12 cellular contexts compared by ENCODE assay signal in genomic region chr17:2158011-2158410, GRCh38.
DNase-seq lines count a peak whose midpoint lies in the region; ATAC-seq and TF ChIP-seq lines count a peak whose summit lies in the region.
"Had no signal": no experiment of that assay in that cellular context is flagged by ENCODE, and none has a peak within 500 bp of the region (broad histone marks: within the 10 kb centered on the region; RNA-seq: fewer than 3 reads in every experiment).

No MANE protein-coding gene starts in this region.

- peak overlapping the region; percentile 67 to 73 for H3K27ac Mint-ChIP-seq in natural killer cell
- peak overlapping the region in 2 of 10 donors; percentile 11 to 29 for H3K27ac Mint-ChIP-seq in naive thymus-derived CD8-positive, alpha-beta T cell

- H3K27ac ChIP-seq in mesendoderm (ENCODE audit: low read depth, low read length), result no peak overlapping the region

- H2BK120ac ChIP-seq in mesendoderm (ENCODE audit: low read depth, low read length), result no peak overlapping the region

- intact Hi-C loops in natural killer cell (cut with micrococcal nuclease), result loop anchor here (5.0 kb wide), 1 partner anchor 36 kb away; no protein-coding TSS in a partner anchor

- H3K4me2 ChIP-seq in mesendoderm (ENCODE audit: low read length), result no peak overlapping the region

- no peak overlapping the region for H3K4ac ChIP-seq in mesendoderm (ENCODE audit: low read depth, low read length)

- no peak overlapping the region for H3K56ac ChIP-seq in mesendoderm (ENCODE audit: low read length)

- no peaks in the 10 kb centered on the region for H3K79me2 ChIP-seq in mesendoderm (ENCODE audit: control insufficient read depth, insufficient read depth, low read length)

- no peak overlapping the region for H4K5ac ChIP-seq in mesendoderm (ENCODE audit: low read length)

- H3K79me1 ChIP-seq in mesendoderm (ENCODE audit: low read length), result no peaks in the 10 kb centered on the region

- no peak overlapping the region for H3K18ac ChIP-seq in mesendoderm (ENCODE audit: low read length)

- H4K8ac ChIP-seq in mesendoderm (ENCODE audit: low read depth, low read length), result no peak overlapping the region

- no peaks in the 10 kb centered on the region for H3K9me3 Mint-ChIP-seq in natural killer cell
- no peaks in the 10 kb centered on the region for H3K9me3 Mint-ChIP-seq in naive thymus-derived CD8-positive, alpha-beta T cell

- TF ChIP-seq CTCF in natural killer cell (IDR thresholded peaks at IDR 0.05), result no peak

- peak in 2 of 3 donors; percentile 40 to 41 for ATAC-seq in natural killer cell
- no peak for ATAC-seq in naive thymus-derived CD8-positive, alpha-beta T cell

- H3K4me3 ChIP-seq in mesendoderm (ENCODE audit: low read length), result no peak overlapping the region

- no peak overlapping the region for H3K23ac ChIP-seq in mesendoderm (ENCODE audit: low read length)

- DNase-seq in AG20443 (ENCODE audit: low spot score) (peak; percentile 71), NOMO-1 treated with DMSO at 0.1 percent for 48 hours (lab: John Stamatoyannopoulos, UW; ENCODE audit: unreplicated experiment) (peak; percentile 61), fibroblast of gingiva (ENCODE audit: low read depth) (peak; percentile 93), natural killer cell (no peak), NCI-H446 (lab: John Stamatoyannopoulos, UW) (no peak), mesendoderm (no peak), NCI-H2227 (lab: John Stamatoyannopoulos, UW; ENCODE audit: unreplicated experiment) (no peak)
- no peak for DNase-seq in naive thymus-derived CD8-positive, alpha-beta T cell
- DNase-seq: activated naive CD4-positive, alpha-beta T cell treated with Interleukin-2 at 50 U/mL for 16 hours; Calu3; NCI-H446 treated with DMSO at 0.1 percent for 48 hours; T1000 had no signal

- no peaks in the 10 kb centered on the region for H3K4me1 ChIP-seq in mesendoderm (ENCODE audit: control insufficient read depth, low read depth, low read length)

- H2BK15ac ChIP-seq in mesendoderm (replicated peaks; ENCODE audit: low read depth), result no peak overlapping the region

- no peaks in the 10 kb centered on the region for H3K27me3 ChIP-seq in mesendoderm (ENCODE audit: insufficient read depth, low read length, poor library complexity)

- no peak overlapping the region for H2BK5ac ChIP-seq in mesendoderm (ENCODE audit: low read length)

- no peak overlapping the region for H3K4me3 Mint-ChIP-seq in natural killer cell
- no peak overlapping the region for H3K4me3 Mint-ChIP-seq in naive thymus-derived CD8-positive, alpha-beta T cell

- no peaks in the 10 kb centered on the region for H3K36me3 Mint-ChIP-seq in natural killer cell
- H3K36me3 Mint-ChIP-seq in naive thymus-derived CD8-positive, alpha-beta T cell, result peaks cover 0 to 80% (median 5%) of the 10 kb centered on the region in 3 donors

- no peaks in the 10 kb centered on the region for H3K36me3 ChIP-seq in mesendoderm (ENCODE audit: control insufficient read depth, insufficient read depth, low read length)

- H2AK5ac ChIP-seq in mesendoderm (ENCODE audit: low read length), result no peak overlapping the region

- POLR2A ChIA-PET in naive thymus-derived CD8-positive, alpha-beta T cell (lab: Charles Lee), result interaction anchor here (0.7 kb wide), 1 partner anchor 20 kb away, joined by 6 read pairs; no protein-coding TSS in a partner anchor

- no peaks in the 10 kb centered on the region for H3K27me3 Mint-ChIP-seq in natural killer cell (ENCODE audit: low read depth in 2 of 2)
- no peaks in the 10 kb centered on the region for H3K27me3 Mint-ChIP-seq in naive thymus-derived CD8-positive, alpha-beta T cell

- no peak overlapping the region for H3K9ac ChIP-seq in mesendoderm (ENCODE audit: low read length)

- H3K4me1 Mint-ChIP-seq in natural killer cell, result peaks cover 30 to 31% of the 10 kb centered on the region in 2 donors
- peaks cover 0 to 31% (median 2%) of the 10 kb centered on the region in 4 donors for H3K4me1 Mint-ChIP-seq in naive thymus-derived CD8-positive, alpha-beta T cell

- no CpG with 5 or more reads among the region's 2 CpGs for WGBS in mesendoderm (ENCODE audit: extremely low coverage, insufficient coverage, low lambda C conversion rate)

Comparison
In these comparisons a context has a peak if more than half of its experiments do, and no peak if none do; other contexts are left out.
1. DNase-seq: peak in AG20443 (single experiment), NOMO-1 treated with DMSO at 0.1 percent for 48 hours (single experiment) and fibroblast of gingiva (single experiment); none in natural killer cell (single experiment), naive thymus-derived CD8-positive, alpha-beta T cell (0 of 10), NCI-H446 (0 of 2), mesendoderm (single experiment) and NCI-H2227 (single experiment).
2. ATAC-seq: peak in natural killer cell (2 of 3); none in naive thymus-derived CD8-positive, alpha-beta T cell (0 of 2).